ENCODE assay signal across 24 cellular contexts in genomic region chr2:108323619-108324018, GRCh38. TPM values are rescaled to one million over a fixed set of nuclear protein-coding genes. Genes with fewer than 3 reads are reported as not detected.
DNase-seq lines count a peak whose midpoint lies in the region; ATAC-seq and TF ChIP-seq lines count a peak whose summit lies in the region.
"Had no signal": no experiment of that assay in that cellular context is flagged by ENCODE, and none has a peak within 500 bp of the region (broad histone marks: within the 10 kb centered on the region; RNA-seq: fewer than 3 reads in every experiment).

No MANE protein-coding gene starts in this region.

- 88% methylated on average over 5 of the region's 5 CpGs for WGBS in prostate gland
- WGBS in hepatocyte (ENCODE audit: low lambda C conversion rate, missing lambda C conversion rate), result 88% methylated on average over 5 of the region's 5 CpGs

- H4K20me1 ChIP-seq in PC-3 (ENCODE audit: low read length), result no peaks in the 10 kb centered on the region
- H4K20me1 ChIP-seq in hepatocyte (ENCODE audit: insufficient read depth, poor library complexity, severe bottlenecking), result no peaks in the 10 kb centered on the region

- no peaks in the 10 kb centered on the region for H3K36me3 ChIP-seq in PC-3 (ENCODE audit: low read depth, low read length)
- H3K36me3 ChIP-seq in prostate gland, result no peaks in the 10 kb centered on the region
- H3K36me3 ChIP-seq in hepatocyte (replicated peaks; ENCODE audit: insufficient read depth, low read depth), result no peaks in the 10 kb centered on the region
- H3K36me3 ChIP-seq: pancreas, sigmoid colon, tibial nerve had no signal

- peak overlapping the region; percentile 51 for H3K27ac Mint-ChIP-seq in neural crest cell (ENCODE audit: unreplicated experiment)
- H3K27ac Mint-ChIP-seq in activated naive CD4-positive, alpha-beta T cell treated with anti-CD3 and anti-CD28 coated beads, Interleukin-2, amount 50 U/mL, for 72 hours, result no peak overlapping the region
- H3K27ac Mint-ChIP-seq: activated naive CD4-positive, alpha-beta T cell treated with anti-CD3 and anti-CD28 coated beads, Interleukin-2, amount 50 U/mL, for 24 hours; CD8-positive, alpha-beta memory T cell had no signal

- no peaks in the 10 kb centered on the region for H3K27me3 ChIP-seq in PC-3 (ENCODE audit: low read length)
- H3K27me3 ChIP-seq in prostate gland (replicated peaks; ENCODE audit: insufficient read depth), result no peaks in the 10 kb centered on the region
- no peaks in the 10 kb centered on the region for H3K27me3 ChIP-seq in hepatocyte
- H3K27me3 ChIP-seq: pancreas, sigmoid colon, tibial nerve had no signal

- no peak for TF ChIP-seq POLR2A in prostate gland (IDR thresholded peaks at IDR 0.05)

- H3K4me1 Mint-ChIP-seq in neural crest cell, result no peaks in the 10 kb centered on the region
- H3K4me1 Mint-ChIP-seq: activated naive CD4-positive, alpha-beta T cell treated with anti-CD3 and anti-CD28 coated beads, Interleukin-2, amount 50 U/mL, for 24 hours; CD8-positive, alpha-beta memory T cell had no signal

- H3K9me2 ChIP-seq in PC-3 (replicated peaks; ENCODE audit: low read length), result no peaks in the 10 kb centered on the region
- no peaks in the 10 kb centered on the region for H3K9me2 ChIP-seq in hepatocyte (replicated peaks; ENCODE audit: insufficient read depth)

- intact Hi-C loops in PC-3 (cut with micrococcal nuclease) (no loop called here), prostate gland (cut with DNase I) (no loop called here)

- BruUV-seq in PC-3 (replicated peaks; lab: Mats Ljungman, UMichigan), result no TSS peak

- H3K9me3 Mint-ChIP-seq in neural crest cell, result no peaks in the 10 kb centered on the region
- H3K9me3 Mint-ChIP-seq in activated naive CD4-positive, alpha-beta T cell treated with anti-CD3 and anti-CD28 coated beads, Interleukin-2, amount 50 U/mL, for 72 hours, result no peaks in the 10 kb centered on the region
- H3K9me3 Mint-ChIP-seq: activated naive CD4-positive, alpha-beta T cell treated with anti-CD3 and anti-CD28 coated beads, Interleukin-2, amount 50 U/mL, for 24 hours; CD8-positive, alpha-beta memory T cell had no signal

- H3K4me1 ChIP-seq in PC-3 (ENCODE audit: insufficient read depth, low read length) (peaks cover 31% of the 10 kb centered on the region), prostate gland (replicated peaks) (no peaks in the 10 kb centered on the region), hepatocyte (ENCODE audit: insufficient read depth) (no peaks in the 10 kb centered on the region)
- H3K4me1 ChIP-seq: pancreas, sigmoid colon, tibial nerve had no signal

- TF ChIP-seq CTCF in PC-3 (conservative IDR thresholded peaks at IDR 0.05; ENCODE audit: low read depth, low read length), result no peak
- TF ChIP-seq CTCF in epithelial cell of esophagus (IDR thresholded peaks at IDR 0.05; ENCODE audit: insufficient read depth, low read depth, low read length, missing control alignments), result no peak
- no peak for TF ChIP-seq CTCF in neural crest cell (conservative IDR thresholded peaks at IDR 0.05)
- no peak for TF ChIP-seq CTCF in prostate gland (IDR thresholded peaks at IDR 0.05)
- TF ChIP-seq CTCF in hepatocyte (IDR thresholded peaks at IDR 0.05; ENCODE audit: poor library complexity), result no peak

- CTCF ChIA-PET in PC-3 (lab: Charles Lee), result no interaction called here

- H3K79me2 ChIP-seq in PC-3 (ENCODE audit: low read length), result no peaks in the 10 kb centered on the region
- H3K79me2 ChIP-seq in hepatocyte, result no peaks in the 10 kb centered on the region

- H3K9ac ChIP-seq in PC-3 (ENCODE audit: low read length), result no peak overlapping the region

- H3F3A ChIP-seq in PC-3 (ENCODE audit: low read length, unreplicated experiment), result no peaks in the 10 kb centered on the region

- no peaks in the 10 kb centered on the region for H3K36me3 Mint-ChIP-seq in neural crest cell (ENCODE audit: low read depth)
- H3K36me3 Mint-ChIP-seq in activated naive CD4-positive, alpha-beta T cell treated with anti-CD3 and anti-CD28 coated beads, Interleukin-2, amount 50 U/mL, for 72 hours, result no peaks in the 10 kb centered on the region
- H3K36me3 Mint-ChIP-seq: activated naive CD4-positive, alpha-beta T cell treated with anti-CD3 and anti-CD28 coated beads, Interleukin-2, amount 50 U/mL, for 24 hours; CD8-positive, alpha-beta memory T cell had no signal

- H3K27ac ChIP-seq in PC-3 (ENCODE audit: low read length), result peak overlapping the region; percentile 23; the same call in 1 of the 2 replicates
- H3K27ac ChIP-seq in prostate gland, result no peak overlapping the region
- no peak overlapping the region for H3K27ac ChIP-seq in hepatocyte
- H3K27ac ChIP-seq: pancreas, PC-9, sigmoid colon, SK-N-MC, tibial nerve had no signal

- POLR2A ChIA-PET in PC-3 (lab: Charles Lee; ENCODE audit: unreplicated experiment), result no interaction called here

- DNase-seq in EL (peak; percentile 60), PC-3 (peak; percentile 64), epithelial cell of esophagus (ENCODE audit: low read depth) (peak; percentile 54), neural crest cell (ENCODE audit: low read depth, low spot score) (no peak), prostate gland (ENCODE audit: low spot score) (no peak), NCI-H2196 treated with DMSO at 0.1 percent for 48 hours (lab: John Stamatoyannopoulos, UW; ENCODE audit: unreplicated experiment) (no peak), hepatocyte (ENCODE audit: low spot score) (no peak)
- DNase-seq in activated naive CD4-positive, alpha-beta T cell treated with anti-CD3 and anti-CD28 coated beads, Interleukin-2, amount 50 U/mL, for 72 hours (ENCODE audit: low spot score in 2 of 2), result no peak
- DNase-seq: activated T-cell treated with anti-CD3 and anti-CD28 coated beads, Interleukin-2, amount 50 U/mL, for 48 hours; CD8-positive, alpha-beta memory T cell; cortex of kidney; DMS79 treated with DMSO at 0.1 percent for 48 hours; NCI-H345; pancreas; PC-9; sigmoid colon; stimulated activated CD4-positive, alpha-beta T cell treated with anti-CD3 and anti-CD28 coated beads, Interleukin-1b, Interleukin-23, amount 100 ng/mL, for 48 hours; stimulated activated naive CD4-positive, alpha-beta T cell treated with Interleukin-2 at 50 U/mL for 16 hours had no signal

- no peak overlapping the region for H3K4me3 ChIP-seq in PC-3 (ENCODE audit: low read length)
- no peak overlapping the region for H3K4me3 ChIP-seq in epithelial cell of esophagus (ENCODE audit: low read length)
- no peak overlapping the region for H3K4me3 ChIP-seq in prostate gland
- no peak overlapping the region for H3K4me3 ChIP-seq in hepatocyte
- H3K4me3 ChIP-seq: pancreas, PC-9, sigmoid colon, SK-N-MC, tibial nerve had no signal

- no peaks in the 10 kb centered on the region for H3K27me3 Mint-ChIP-seq in neural crest cell (ENCODE audit: low read depth)
- H3K27me3 Mint-ChIP-seq: activated naive CD4-positive, alpha-beta T cell treated with anti-CD3 and anti-CD28 coated beads, Interleukin-2, amount 50 U/mL, for 24 hours had no signal

- no peak overlapping the region for H3K4me3 Mint-ChIP-seq in neural crest cell
- H3K4me3 Mint-ChIP-seq: activated naive CD4-positive, alpha-beta T cell treated with anti-CD3 and anti-CD28 coated beads, Interleukin-2, amount 50 U/mL, for 24 hours; CD8-positive, alpha-beta memory T cell had no signal

- peak; percentile 50; the same call in 1 of the 2 replicates for ATAC-seq in PC-3
- no peak for ATAC-seq in activated naive CD4-positive, alpha-beta T cell treated with anti-CD3 and anti-CD28 coated beads, Interleukin-2, amount 50 U/mL, for 72 hours
- ATAC-seq: activated CD4-positive, CD25-positive, alpha-beta regulatory T cell treated with anti-CD3 and anti-CD28 coated beads, Interleukin-2, amount 50 U/mL, for 24 hours; pancreas had no signal

- H3K9me3 ChIP-seq in PC-3 (ENCODE audit: low read length), result no peaks in the 10 kb centered on the region
- H3K9me3 ChIP-seq in prostate gland, result no peaks in the 10 kb centered on the region
- H3K9me3 ChIP-seq in hepatocyte (ENCODE audit: low read depth), result no peaks in the 10 kb centered on the region
- H3K9me3 ChIP-seq: pancreas, sigmoid colon, tibial nerve had no signal

- H2AFZ ChIP-seq in PC-3 (ENCODE audit: low read length), result no peak overlapping the region
- no peak overlapping the region for H2AFZ ChIP-seq in hepatocyte
- H2AFZ ChIP-seq: PC-9 had no signal

- H3K4me2 ChIP-seq in PC-3 (ENCODE audit: low read length) (no peak overlapping the region), hepatocyte (no peak overlapping the region)
- H3K4me2 ChIP-seq: PC-9 had no signal

RNA-seq across cellular contexts. Expression of gene SULT1C2, which starts 34.9 kb away (rescaled TPM):
- total RNA-seq in PC-3 (2014; rRNA removed) (not detected in 2 replicates), neural crest cell (0.19 TPM in 1 of 2 replicates, not detected in the other), prostate gland (1 to 10 TPM in 1 of 2 donors, not detected in 1; 1.8 TPM), hepatocyte (21.5 and 25.1 TPM in 2 replicates)
- total RNA-seq in activated naive CD4-positive, alpha-beta T cell treated with anti-CD3 and anti-CD28 coated beads, Interleukin-2, amount 50 U/mL, for 72 hours, result not detected
- 11.4 and 15.3 TPM in 2 replicates for polyA plus RNA-seq in hepatocyte
- total RNA-seq: CD8-positive, alpha-beta memory T cell; lung microvascular endothelial cell had no signal
- polyA plus RNA-seq: CD8-positive, alpha-beta memory T cell had no signal

RNA-seq across cellular contexts. Expression of gene SULT1C4, which starts 54.1 kb away (rescaled TPM):
- total RNA-seq in PC-3 (2014; rRNA removed) (not detected in 2 replicates), neural crest cell (7.7 and 8.0 TPM in 2 replicates), prostate gland (1 to 10 TPM in 1 of 2 donors, not detected in 1; 2.2 TPM), hepatocyte (14.0 and 17.8 TPM in 2 replicates)
- total RNA-seq in activated naive CD4-positive, alpha-beta T cell treated with anti-CD3 and anti-CD28 coated beads, Interleukin-2, amount 50 U/mL, for 72 hours, result not detected
- polyA plus RNA-seq in hepatocyte, result 14.8 and 17.3 TPM in 2 replicates
- total RNA-seq: CD8-positive, alpha-beta memory T cell; myocyte; PC-9 had no signal
- polyA plus RNA-seq: CD8-positive, alpha-beta memory T cell had no signal

Comparison
In these comparisons a context has a peak if more than half of its experiments do, and no peak if none do; other contexts are left out.
1. DNase-seq: peak in EL (single experiment), PC-3 (single experiment) and epithelial cell of esophagus (single experiment); none in neural crest cell (single experiment), activated naive CD4-positive, alpha-beta T cell treated with anti-CD3 and anti-CD28 coated beads, Interleukin-2, amount 50 U/mL, for 72 hours (0 of 2), prostate gland (single experiment), NCI-H2196 treated with DMSO at 0.1 percent for 48 hours (single experiment) and hepatocyte (single experiment).